ENCODE assay signal across 1 cellular context in genomic region chr17:19440421-19440820, GRCh38.
TF ChIP-seq lines count a peak whose summit lies in the region.

No MANE protein-coding gene starts in this region.

TF ChIP-seq in HepG2, 621 proteins besides CTCF, POLR2A, EP300 and RAD21:
- TF ChIP-seq CREB3 (CRISPR knock-in tag; IDR thresholded peaks at IDR 0.05): no peak
- peak; percentile 48 for TF ChIP-seq HNRNPK (IDR thresholded peaks at IDR 0.05; ENCODE audit: low read depth, low read length, poor library complexity, severe bottlenecking)
